10 cellular contexts compared by ENCODE assay signal in the genomic region with DNA sequence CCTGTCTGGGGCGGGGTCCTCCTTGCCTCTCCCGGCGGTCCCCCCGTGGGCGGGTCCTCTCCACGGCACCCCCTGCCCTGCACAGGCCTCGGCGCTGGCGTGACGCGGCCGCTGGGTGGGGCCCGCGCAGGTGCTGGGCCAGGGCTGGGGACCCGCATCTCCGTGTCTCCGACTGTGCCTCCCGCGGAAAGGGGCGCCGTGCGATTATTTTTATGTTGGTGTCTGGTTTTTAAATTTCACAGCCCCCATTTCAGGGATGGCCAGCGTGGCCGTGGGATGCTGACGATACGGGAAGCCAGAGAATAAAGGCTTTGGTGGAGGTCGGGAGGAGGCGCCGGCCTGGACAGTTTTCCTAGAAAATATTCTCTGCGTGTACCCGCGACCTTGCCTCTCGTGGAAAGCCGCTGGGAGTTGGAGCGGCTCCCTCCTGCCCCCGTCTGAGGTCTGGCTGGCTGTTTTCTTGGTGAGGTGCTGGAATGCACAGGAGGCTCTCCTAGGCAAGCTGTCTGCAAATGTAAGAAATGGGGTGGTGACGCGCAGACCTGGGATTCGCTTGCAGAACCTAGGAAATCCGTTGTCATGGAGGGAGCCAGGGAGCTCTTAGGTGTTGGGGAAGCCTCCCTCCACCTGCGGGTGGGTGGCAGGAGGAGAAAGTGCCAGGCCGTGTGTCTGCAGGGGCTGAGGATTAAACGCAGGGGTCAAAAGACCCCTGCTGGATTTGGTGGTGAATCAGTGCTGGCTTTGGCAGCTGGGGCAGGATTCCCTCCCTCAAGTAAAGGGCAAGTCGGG. TPM values are rescaled to one million over a fixed set of nuclear protein-coding genes. Genes with fewer than 3 reads are reported as not detected.
DNase-seq lines count a peak whose midpoint lies in the region; ATAC-seq and TF ChIP-seq lines count a peak whose summit lies in the region.
"Had no signal": no experiment of that assay in that cellular context is flagged by ENCODE, and none has a peak within 500 bp of the region (broad histone marks: within the 10 kb centered on the region; RNA-seq: fewer than 3 reads in every experiment).

No MANE protein-coding gene starts in this region.

- no peaks in the 10 kb centered on the region for H3K9me3 Mint-ChIP-seq in activated T-cell treated with anti-CD3 and anti-CD28 coated beads, Interleukin-2, amount 50 U/mL, for 4 hours

- intact Hi-C loops in psoas muscle (cut with DNase I), result loop anchor here (5.0 to 10.0 kb wide), 2 partner anchors 105 to 108 kb away; no protein-coding TSS in a partner anchor

- H3K4me1 Mint-ChIP-seq in activated T-cell treated with anti-CD3 and anti-CD28 coated beads, Interleukin-2, amount 50 U/mL, for 4 hours (ENCODE audit: low read depth), result peaks cover 7% of the 10 kb centered on the region

- DNase-seq in D341Med (ENCODE audit: low spot score) (peak; percentile 52), iPS DF 6.9 (ENCODE audit: low read depth, low spot score) (no peak), psoas muscle (no peak), kidney glomerular epithelial cell (lab: John Stamatoyannopoulos, UW) (no peak), T-helper 1 cell (no peak), NCI-H2081 treated with DMSO at 0.1 percent for 48 hours (lab: John Stamatoyannopoulos, UW) (no peak)
- no peak for DNase-seq in activated T-cell treated with anti-CD3 and anti-CD28 coated beads, Interleukin-2, amount 50 U/mL, for 4 hours
- DNase-seq: activated CD4-positive, alpha-beta T cell treated with anti-CD3 and anti-CD28 coated beads for 4 hours; KG1 had no signal

- H3K27ac ChIP-seq in iPS DF 6.9 (ENCODE audit: low read length) (no peak overlapping the region), psoas muscle (no peak overlapping the region)

- TF ChIP-seq CTCF in psoas muscle (IDR thresholded peaks at IDR 0.05), result no peak

- H3K4me3 ChIP-seq in iPS DF 6.9 (ENCODE audit: low read length) (peak overlapping the region; percentile 46; the same call in 1 of the 2 replicates), psoas muscle (peak overlapping the region; percentile 66)

- peaks cover 65% of the 10 kb centered on the region for H3K27me3 Mint-ChIP-seq in activated T-cell treated with anti-CD3 and anti-CD28 coated beads, Interleukin-2, amount 50 U/mL, for 4 hours (ENCODE audit: low read depth)

- WGBS in iPS DF 6.9 (ENCODE audit: insufficient coverage, insufficient read length), result no CpG with 5 or more reads among the region's 44 CpGs
- WGBS in psoas muscle, 3 donors, result 13 to 17% (median 15%) methylated on average over 30 to 44 of the region's 44 CpGs

- H3K27me3 ChIP-seq in iPS DF 6.9 (ENCODE audit: control insufficient read depth, insufficient read depth, low read length) (peaks cover 18% of the 10 kb centered on the region), psoas muscle (ENCODE audit: insufficient read depth in 3 of 3, low read length in 2 of 3) (peaks cover 0 to 24% (median 0%) of the 10 kb centered on the region in 3 donors)

- ATAC-seq in activated T-cell treated with anti-CD3 and anti-CD28 coated beads, Interleukin-2, amount 50 U/mL, for 4 hours, result peak; percentile 54 to 64
- ATAC-seq in psoas muscle (peak; percentile 51 to 75 (median 66)), GM18502 (IDR thresholded peaks at IDR 0.05; ENCODE audit: poor library complexity, unreplicated experiment) (no peak)

- H3K9me3 ChIP-seq in iPS DF 6.9 (ENCODE audit: control insufficient read depth, insufficient read depth, low read length) (no peaks in the 10 kb centered on the region), psoas muscle (no peaks in the 10 kb centered on the region)

- H3K4me1 ChIP-seq in iPS DF 6.9 (ENCODE audit: control insufficient read depth, insufficient read depth, low read length) (peaks cover 2% of the 10 kb centered on the region; the same call in 1 of the 2 replicates), psoas muscle (peaks cover 3% of the 10 kb centered on the region)

- H3K36me3 Mint-ChIP-seq in activated T-cell treated with anti-CD3 and anti-CD28 coated beads, Interleukin-2, amount 50 U/mL, for 4 hours (ENCODE audit: insufficient read depth), result no peaks in the 10 kb centered on the region

- H3K4me3 Mint-ChIP-seq in activated T-cell treated with anti-CD3 and anti-CD28 coated beads, Interleukin-2, amount 50 U/mL, for 4 hours, result peak overlapping the region; percentile 38

- no peaks in the 10 kb centered on the region for H3K36me3 ChIP-seq in iPS DF 6.9 (ENCODE audit: control insufficient read depth, insufficient read depth, low read length)
- no peaks in the 10 kb centered on the region for H3K36me3 ChIP-seq in psoas muscle (ENCODE audit: insufficient read depth in 1 of 2, low read depth in 1 of 2)

RNA-seq across cellular contexts. Expression of gene JAKMIP3, which starts 28.7 kb away (rescaled TPM):
- total RNA-seq in activated T-cell treated with anti-CD3 and anti-CD28 coated beads, Interleukin-2, amount 50 U/mL, for 4 hours, result under 1 TPM; 0.08 to 0.35 (median 0.08) TPM
- 1 to 10 TPM in 1 of 4 donors, under 1 TPM in 3; 0.49 to 1.7 (median 0.54) TPM for total RNA-seq in psoas muscle
- polyA plus RNA-seq in psoas muscle, result under 1 TPM; 0.12 to 0.86 (median 0.37) TPM

RNA-seq across cellular contexts. Expression of gene BNIP3, which starts 55.4 kb away (rescaled TPM):
- total RNA-seq in activated T-cell treated with anti-CD3 and anti-CD28 coated beads, Interleukin-2, amount 50 U/mL, for 4 hours, result 10 to 100 TPM; 36.5 to 40.5 (median 38.6) TPM
- total RNA-seq in psoas muscle, result 100 to 1,000 TPM in 3 of 4 donors, 10 to 100 TPM in 1; 93.5 to 165 (median 151) TPM
- 100 to 1,000 TPM in 2 of 3 donors, 10 to 100 TPM in 1; 85.9 to 210 (median 133) TPM for polyA plus RNA-seq in psoas muscle
